Comparison of ENCODE assay signal across 28 cellular contexts in the genomic region with DNA sequence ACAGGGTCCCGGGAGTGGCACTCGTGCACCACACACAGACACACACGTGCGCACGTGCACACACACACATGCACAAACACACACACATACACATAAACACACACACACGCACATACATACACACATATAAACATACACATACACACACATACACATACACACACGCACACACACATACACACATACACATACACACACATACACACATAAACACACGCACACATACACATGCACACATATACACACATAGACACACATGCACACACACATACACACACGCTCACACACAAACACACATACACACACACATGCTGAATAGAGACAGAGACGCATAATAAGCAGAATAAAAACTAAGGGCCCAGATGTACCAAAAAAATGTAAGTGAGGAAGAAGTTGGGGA.
"Had no signal": no experiment of that assay in that cellular context is flagged by ENCODE, and none has a peak within 500 bp of the region (broad histone marks: within the 10 kb centered on the region; RNA-seq: fewer than 3 reads in every experiment).

No MANE protein-coding gene starts in this region.

- DNase-seq: colonic mucosa; cortex of kidney; effector CD8-positive, alpha-beta T cell; effector memory CD8-positive, alpha-beta T cell; endodermal cell; erythroblast; esophagus squamous epithelium; foreskin fibroblast; foreskin melanocyte; gastrocnemius medialis; glutamatergic neuron; head of caudate nucleus; heart right ventricle; hippocampal formation; left cardiac atrium; left lung; left ventricle myocardium superior; lower lobe of right lung; mesenchymal stem cell; mucosa of descending colon; naive thymus-derived CD4-positive, alpha-beta T cell had no signal

- H3K27ac ChIP-seq: colonic mucosa, epithelial cell of prostate, esophagus squamous epithelium, gastrocnemius medialis, heart right ventricle, left lung, lower lobe of right lung had no signal

- H3K4me3 Mint-ChIP-seq: dendritic cell treated with granulocyte-macrophage colony-stimulating factor and Interleukin-4, amounts not matched to agents 40 ng/mL and 50 ng/mL, for 4 days; effector memory CD8-positive, alpha-beta T cell; endodermal cell; mesothelial cell of epicardium; naive thymus-derived CD4-positive, alpha-beta T cell had no signal

- H3K27ac Mint-ChIP-seq: dendritic cell treated with granulocyte-macrophage colony-stimulating factor and Interleukin-4, amounts not matched to agents 40 ng/mL and 50 ng/mL, for 4 days; effector memory CD8-positive, alpha-beta T cell; endodermal cell; mesothelial cell of epicardium; naive thymus-derived CD4-positive, alpha-beta T cell had no signal

- FAIRE-seq: endometrium, islet of Langerhans, keratinocyte had no signal

- H3K4me1 ChIP-seq: colonic mucosa, esophagus squamous epithelium, gastrocnemius medialis, heart right ventricle, left lung, lower lobe of right lung had no signal

- H3K4me1 Mint-ChIP-seq: endodermal cell; mesothelial cell of epicardium; naive thymus-derived CD4-positive, alpha-beta T cell had no signal

- ATAC-seq: effector memory CD8-positive, alpha-beta T cell; esophagus mucosa; gastrocnemius medialis; heart right ventricle; left cardiac atrium; left lung; left ventricle myocardium superior; lower lobe of right lung; mucosa of descending colon; naive thymus-derived CD4-positive, alpha-beta T cell had no signal

- H3K36me3 ChIP-seq: colonic mucosa, esophagus squamous epithelium, gastrocnemius medialis, heart right ventricle, left lung, lower lobe of right lung had no signal

- H3K9me3 ChIP-seq: colonic mucosa, gastrocnemius medialis, left lung, lower lobe of right lung, mucosa of descending colon had no signal

- H3K27me3 ChIP-seq: colonic mucosa, esophagus squamous epithelium, gastrocnemius medialis, heart right ventricle, left lung had no signal

- H3K4me3 ChIP-seq: colonic mucosa, esophagus squamous epithelium, gastrocnemius medialis, heart right ventricle, left lung, lower lobe of right lung, mucosa of descending colon had no signal

- H3K27me3 Mint-ChIP-seq: dendritic cell treated with granulocyte-macrophage colony-stimulating factor and Interleukin-4, amounts not matched to agents 40 ng/mL and 50 ng/mL, for 4 days; effector memory CD8-positive, alpha-beta T cell; naive thymus-derived CD4-positive, alpha-beta T cell had no signal

- H3K36me3 Mint-ChIP-seq: mesothelial cell of epicardium; naive thymus-derived CD4-positive, alpha-beta T cell had no signal
